ENCODE assay signal across 20 cellular contexts in genomic region chr19:38494379-38494778, GRCh38.
"Had no signal": no experiment of that assay in that cellular context is flagged by ENCODE, and none has a peak within 500 bp of the region (broad histone marks: within the 10 kb centered on the region; RNA-seq: fewer than 3 reads in every experiment).

No MANE protein-coding gene starts in this region.

- H3K4me3 Mint-ChIP-seq: naive thymus-derived CD8-positive, alpha-beta T cell had no signal

- H3K36me3 ChIP-seq: pancreas, suprapubic skin, thyroid gland, upper lobe of left lung, uterus had no signal

- FAIRE-seq: endometrium, frontal cortex, islet of Langerhans, pancreas, small intestine had no signal

- H3K4me3 ChIP-seq: mucosa of descending colon, pancreas, suprapubic skin, thyroid gland, upper lobe of left lung, uterus had no signal

- H3K27ac ChIP-seq: pancreas, suprapubic skin, thyroid gland, upper lobe of left lung, uterus had no signal

- H3K27me3 ChIP-seq: pancreas, thyroid gland, upper lobe of left lung, uterus had no signal

- ATAC-seq: esophagus mucosa; mucosa of descending colon; naive thymus-derived CD8-positive, alpha-beta T cell; pancreas; right cardiac atrium; stimulated activated naive CD8-positive, alpha-beta T cell treated with anti-CD3 and anti-CD28 coated beads, Interleukin-15, Interleukin-2, amounts not matched to agents 100 U/mL and 50 U/mL, for 24 hours had no signal

- H3K4me1 ChIP-seq: pancreas, suprapubic skin, thyroid gland, upper lobe of left lung, uterus had no signal

- DNase-seq: effector memory CD4-positive, alpha-beta T cell; kidney glomerular epithelial cell; mammary epithelial cell; mucosa of descending colon; naive thymus-derived CD8-positive, alpha-beta T cell; nucleus accumbens; pancreas; right cardiac atrium; small intestine; stimulated activated CD4-positive, alpha-beta T cell treated with anti-CD3 and anti-CD28 coated beads, Interleukin-12 subunit alpha, Interleukin-12 subunit beta, amount 100 ng/mL, for 4 hours; stimulated activated naive CD8-positive, alpha-beta T cell treated with anti-CD3 and anti-CD28 coated beads, Interleukin-15, Interleukin-2, amounts not matched to agents 100 U/mL and 50 U/mL, for 24 hours; thyroid gland; uterus had no signal

- H3K27ac Mint-ChIP-seq: naive thymus-derived CD8-positive, alpha-beta T cell; progenitor cell of endocrine pancreas had no signal

- H3K9me3 ChIP-seq: mucosa of descending colon, pancreas, suprapubic skin, thyroid gland, upper lobe of left lung, uterus had no signal
